Comparison of ENCODE assay signal across 20 cellular contexts in the genomic region with DNA sequence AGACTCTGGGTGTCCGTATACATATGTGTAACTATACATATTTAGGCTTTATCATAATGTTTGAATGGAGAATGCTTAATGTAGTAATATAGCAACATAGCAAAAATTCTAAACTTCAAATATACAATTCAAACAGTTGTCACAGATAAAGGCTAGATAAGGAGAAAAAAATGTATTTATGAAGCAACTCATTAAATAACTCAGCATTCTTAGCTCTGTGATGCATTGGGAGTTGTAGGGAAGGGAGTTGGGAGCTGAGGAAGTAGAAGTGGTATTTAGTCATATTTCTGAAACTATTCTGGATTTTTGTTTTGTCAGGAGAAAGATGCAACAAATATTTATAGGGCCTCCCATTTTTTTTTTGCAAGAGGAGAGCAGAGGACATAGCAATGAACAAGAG.
DNase-seq lines count a peak whose midpoint lies in the region; ATAC-seq, FAIRE-seq and TF ChIP-seq lines count a peak whose summit lies in the region.
"Had no signal": no experiment of that assay in that cellular context is flagged by ENCODE, and none has a peak within 500 bp of the region (broad histone marks: within the 10 kb centered on the region; RNA-seq: fewer than 3 reads in every experiment).

No MANE protein-coding gene starts in this region.

- no peak overlapping the region for H3K27ac ChIP-seq in PC-3 (ENCODE audit: low read length)
- H3K27ac ChIP-seq in vagina: peak overlapping the region; percentile 36
- H3K27ac ChIP-seq: GM23248, KMS-11 had no signal

- no TSS peak for BruUV-seq in PC-3 (replicated peaks; lab: Mats Ljungman, UMichigan)

- H3K9me2 ChIP-seq in PC-3 (replicated peaks; ENCODE audit: low read length): no peaks in the 10 kb centered on the region

- intact Hi-C loops in PC-3 (cut with micrococcal nuclease): no loop called here
- intact Hi-C loops in vagina (cut with DNase I): no loop called here

- peak; percentile 72 for ATAC-seq in PC-3

- TF ChIP-seq POLR2A in vagina (IDR thresholded peaks at IDR 0.05) (no peak), H54 (IDR thresholded peaks at IDR 0.05; ENCODE audit: low read depth, low read length) (no peak)

- no peaks in the 10 kb centered on the region for H3K79me2 ChIP-seq in PC-3 (ENCODE audit: low read length)

- no peaks in the 10 kb centered on the region for H3F3A ChIP-seq in PC-3 (ENCODE audit: low read length, unreplicated experiment)

- POLR2A ChIA-PET in PC-3 (lab: Charles Lee; ENCODE audit: unreplicated experiment): no interaction called here

- TF ChIP-seq CTCF in PC-3 (conservative IDR thresholded peaks at IDR 0.05; ENCODE audit: low read depth, low read length) (no peak), fibroblast of pulmonary artery (IDR thresholded peaks at IDR 0.05; ENCODE audit: low read length, missing control alignments) (no peak), vagina (IDR thresholded peaks at IDR 0.05) (no peak)

- no peaks in the 10 kb centered on the region for H3K36me3 ChIP-seq in PC-3 (ENCODE audit: low read depth, low read length)
- H3K36me3 ChIP-seq in vagina: no peaks in the 10 kb centered on the region
- H3K36me3 ChIP-seq: HAP-1 had no signal

- CTCF ChIA-PET in PC-3 (lab: Charles Lee): no interaction called here

- H3K9ac ChIP-seq in PC-3 (ENCODE audit: low read length): no peak overlapping the region
- H3K9ac ChIP-seq: GM23248, KMS-11 had no signal

- H3K9me3 ChIP-seq in PC-3 (ENCODE audit: low read length) (no peaks in the 10 kb centered on the region), vagina (no peaks in the 10 kb centered on the region)
- H3K9me3 ChIP-seq: HAP-1 had no signal

- FAIRE-seq in H54 (lab: Jason Lieb, UNC): no peak

- peaks cover 11% of the 10 kb centered on the region for H3K4me1 ChIP-seq in PC-3 (ENCODE audit: insufficient read depth, low read length)
- peaks cover 80% of the 10 kb centered on the region for H3K4me1 ChIP-seq in vagina
- H3K4me1 ChIP-seq: HAP-1 had no signal

- DNase-seq in EH (ENCODE audit: low read depth): peak; percentile 63
- peak; percentile 41 for DNase-seq in PC-3
- peak; percentile 46 for DNase-seq in fibroblast of pulmonary artery (ENCODE audit: low read depth)
- DNase-seq in vagina (ENCODE audit: extremely low spot score in 2 of 2): no peak
- no peak for DNase-seq in middle frontal gyrus (ENCODE audit: extremely low spot score, low spot score)
- no peak for DNase-seq in NCI-H2196 treated with DMSO at 0.1 percent for 48 hours (lab: John Stamatoyannopoulos, UW; ENCODE audit: unreplicated experiment)
- no peak for DNase-seq in H54 (ENCODE audit: insufficient read length, low spot score)
- DNase-seq: C1 segment of cervical spinal cord; CD4-positive, alpha-beta memory T cell; COR-L47; DMS79; GM23248; MM.1S; NCI-H1417; NCI-H1694; NCI-H345; NCI-H510A treated with DMSO at 0.1 percent for 48 hours; NCI-H774 had no signal

- H2AFZ ChIP-seq in PC-3 (ENCODE audit: low read length): no peak overlapping the region
- H2AFZ ChIP-seq: GM23248 had no signal

- H3K4me2 ChIP-seq in PC-3 (ENCODE audit: low read length): no peak overlapping the region
- H3K4me2 ChIP-seq: KMS-11 had no signal

- H3K4me3 ChIP-seq in PC-3 (ENCODE audit: low read length) (no peak overlapping the region), fibroblast of pulmonary artery (replicated peaks; ENCODE audit: low read depth, low read length) (no peak overlapping the region), vagina (no peak overlapping the region)
- H3K4me3 ChIP-seq: GM23248, HAP-1 had no signal

- H3K27me3 ChIP-seq in PC-3 (ENCODE audit: low read length): no peaks in the 10 kb centered on the region
- no peaks in the 10 kb centered on the region for H3K27me3 ChIP-seq in vagina

- H4K20me1 ChIP-seq in PC-3 (ENCODE audit: low read length): no peaks in the 10 kb centered on the region

Comparison
In these comparisons a context has a peak if more than half of its experiments do, and no peak if none do; other contexts are left out.
1. DNase-seq: peak in EH (single experiment), PC-3 (single experiment) and fibroblast of pulmonary artery (single experiment); none in vagina (0 of 2), middle frontal gyrus (single experiment), NCI-H2196 treated with DMSO at 0.1 percent for 48 hours (single experiment) and H54 (single experiment).